Comparison of ENCODE assay signal across 22 cellular contexts in the genomic region with DNA sequence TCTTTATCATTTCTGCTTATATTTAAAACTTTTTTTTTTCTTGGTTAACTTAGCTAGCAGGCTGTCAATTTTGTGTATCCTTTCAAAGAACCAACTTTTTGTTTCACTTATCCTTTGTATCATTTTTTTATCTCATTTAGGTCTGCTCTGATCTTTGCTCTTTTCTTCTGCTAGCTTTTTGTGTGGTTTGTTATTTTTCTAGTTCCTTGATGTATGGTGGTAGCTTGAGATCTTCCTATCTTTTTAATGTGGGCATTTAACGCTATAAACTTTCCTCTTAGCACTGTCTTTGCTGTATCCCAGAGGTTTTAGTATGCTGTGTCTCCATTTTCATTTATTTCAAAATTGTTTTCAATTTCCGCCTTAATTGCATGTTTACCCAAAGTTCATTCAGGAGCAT. TPM values are rescaled to one million over a fixed set of nuclear protein-coding genes. Genes with fewer than 3 reads are reported as not detected.
A peak's percentile ranks its signal among the peaks of the same experiment; 100 is the strongest.
DNase-seq lines count a peak whose midpoint lies in the region; ATAC-seq, FAIRE-seq and TF ChIP-seq lines count a peak whose summit lies in the region.
"Had no signal": no experiment of that assay in that cellular context is flagged by ENCODE, and none has a peak within 500 bp of the region (broad histone marks: within the 10 kb centered on the region; RNA-seq: fewer than 3 reads in every experiment).

No MANE protein-coding gene starts in this region.

- no peaks in the 10 kb centered on the region for H3K36me3 ChIP-seq in CD4-positive, alpha-beta memory T cell (ENCODE audit: insufficient read depth, low read length)
- no peaks in the 10 kb centered on the region for H3K36me3 ChIP-seq in GM23338 (ENCODE audit: insufficient read depth)

- DNase-seq in activated CD4-positive, alpha-beta T cell treated with anti-CD3 and anti-CD28 coated beads, Interleukin-2, amount 10 ng/mL, durations not matched to agents 7 days and 5 days: no peak
- no peak for DNase-seq in activated CD4-positive, alpha-beta T cell treated with anti-CD3 and anti-CD28 coated beads for 48 hours
- DNase-seq in CD4-positive, alpha-beta memory T cell: peak in 2 of 5 donors; percentile 5 to 18
- no peak for DNase-seq in T-cell
- no peak for DNase-seq in GM23338 (ENCODE audit: low spot score)
- DNase-seq in NCI-H345 treated with DMSO at 0.1 percent for 48 hours (lab: John Stamatoyannopoulos, UW; ENCODE audit: unreplicated experiment): no peak
- no peak for DNase-seq in NCI-H146 (lab: John Stamatoyannopoulos, UW)
- DNase-seq: AML-193, DMS79, GOT3, HCEC 1CT, KG1, NCI-H1092, NCI-H1436, NCI-H1930, NCI-H510A, NCI-H748 treated with DMSO at 0.1 percent for 48 hours, PC-9, RPMI8226, SHP77 had no signal

- H4K20me1 ChIP-seq in GM23338 (replicated peaks; ENCODE audit: insufficient read depth): peaks cover 21% of the 10 kb centered on the region

- intact Hi-C loops in CD4-positive, alpha-beta memory T cell (cut with micrococcal nuclease): no loop called here

- no peaks in the 10 kb centered on the region for H3K27me3 Mint-ChIP-seq in activated CD4-positive, alpha-beta T cell treated with anti-CD3 and anti-CD28 coated beads, Interleukin-2, amount 10 ng/mL, durations not matched to agents 7 days and 5 days
- H3K27me3 Mint-ChIP-seq in CD4-positive, alpha-beta memory T cell: no peaks in the 10 kb centered on the region
- H3K27me3 Mint-ChIP-seq in T-cell (no peaks in the 10 kb centered on the region), GM23338 (ENCODE audit: insufficient read depth, low read depth, poor library complexity) (no peaks in the 10 kb centered on the region)

- H3K9me2 ChIP-seq in GM23338 (ENCODE audit: insufficient read depth): no peaks in the 10 kb centered on the region

- peak overlapping the region; percentile 5 for H3K4me3 Mint-ChIP-seq in activated CD4-positive, alpha-beta T cell treated with anti-CD3 and anti-CD28 coated beads, Interleukin-2, amount 10 ng/mL, durations not matched to agents 7 days and 5 days
- H3K4me3 Mint-ChIP-seq in CD4-positive, alpha-beta memory T cell: peak overlapping the region in 6 of 8 donors; percentile 3 to 45 (median 18)
- H3K4me3 Mint-ChIP-seq in T-cell (peak overlapping the region; percentile 15 to 53 (median 46)), GM23338 (no peak overlapping the region)

- H3K4me3 ChIP-seq in CD4-positive, alpha-beta memory T cell (ENCODE audit: low read length in 2 of 2): no peak overlapping the region
- no peak overlapping the region for H3K4me3 ChIP-seq in GM23338
- H3K4me3 ChIP-seq: PC-9 had no signal

- H3K9me3 Mint-ChIP-seq in activated CD4-positive, alpha-beta T cell treated with anti-CD3 and anti-CD28 coated beads, Interleukin-2, amount 10 ng/mL, durations not matched to agents 7 days and 5 days: peaks cover 46% of the 10 kb centered on the region
- H3K9me3 Mint-ChIP-seq in CD4-positive, alpha-beta memory T cell: peaks cover 0 to 12% (median 7%) of the 10 kb centered on the region in 8 donors
- H3K9me3 Mint-ChIP-seq in T-cell (peaks cover 7 to 12% (median 7%) of the 10 kb centered on the region in 3 donors), GM23338 (no peaks in the 10 kb centered on the region)

- peak overlapping the region; percentile 10 for H3K27ac Mint-ChIP-seq in activated CD4-positive, alpha-beta T cell treated with anti-CD3 and anti-CD28 coated beads, Interleukin-2, amount 10 ng/mL, durations not matched to agents 7 days and 5 days
- H3K27ac Mint-ChIP-seq in CD4-positive, alpha-beta memory T cell: peak overlapping the region; percentile 6 to 63 (median 50)
- H3K27ac Mint-ChIP-seq in T-cell (peak overlapping the region; percentile 51 to 71), GM23338 (no peak overlapping the region)

- POLR2A ChIA-PET in activated CD4-positive, alpha-beta T cell treated with anti-CD3 and anti-CD28 coated beads, Interleukin-2, amount 10 ng/mL, durations not matched to agents 7 days and 5 days (lab: Charles Lee): no interaction called here
- POLR2A ChIA-PET in CD4-positive, alpha-beta memory T cell (lab: Charles Lee; ENCODE audit: partially characterized antibody): interaction anchor here (0.9 kb wide), 1 partner anchor 21 kb away, joined by 3 read pairs; no protein-coding TSS in a partner anchor
- POLR2A ChIA-PET in T-cell (lab: Charles Lee): no interaction called here

- H3K27me3 ChIP-seq in CD4-positive, alpha-beta memory T cell (ENCODE audit: insufficient read depth, low read length): no peaks in the 10 kb centered on the region
- no peaks in the 10 kb centered on the region for H3K27me3 ChIP-seq in GM23338 (ENCODE audit: insufficient read depth)

- peaks cover 69% of the 10 kb centered on the region for H3K79me2 ChIP-seq in GM23338 (replicated peaks; ENCODE audit: insufficient read depth)

- H3K4me1 Mint-ChIP-seq in activated CD4-positive, alpha-beta T cell treated with anti-CD3 and anti-CD28 coated beads, Interleukin-2, amount 10 ng/mL, durations not matched to agents 7 days and 5 days: peaks cover 18% of the 10 kb centered on the region
- peaks cover 35 to 77% (median 45%) of the 10 kb centered on the region in 4 donors for H3K4me1 Mint-ChIP-seq in CD4-positive, alpha-beta memory T cell
- peaks cover 60 to 63% (median 62%) of the 10 kb centered on the region in 3 donors for H3K4me1 Mint-ChIP-seq in T-cell
- H3K4me1 Mint-ChIP-seq in GM23338: no peaks in the 10 kb centered on the region

- H3K27ac ChIP-seq in CD4-positive, alpha-beta memory T cell (ENCODE audit: low read depth, low read length): no peak overlapping the region
- no peak overlapping the region for H3K27ac ChIP-seq in GM23338 (ENCODE audit: low read depth)
- H3K27ac ChIP-seq: PC-9 had no signal

- no peaks in the 10 kb centered on the region for H3F3A ChIP-seq in GM23338 (replicated peaks; ENCODE audit: low read depth)

- TF ChIP-seq CTCF in GM23338 (conservative IDR thresholded peaks at IDR 0.05; ENCODE audit: low read depth in 2 of 2): no peak

- H3K4me1 ChIP-seq in CD4-positive, alpha-beta memory T cell (ENCODE audit: insufficient read depth, low read length): peaks cover 21% of the 10 kb centered on the region
- H3K4me1 ChIP-seq in GM23338 (ENCODE audit: insufficient read depth): no peaks in the 10 kb centered on the region

- peak; percentile 72 for FAIRE-seq in islet of Langerhans (lab: Jason Lieb, UNC)
- FAIRE-seq: GM12891 had no signal

- no peak overlapping the region for H2AFZ ChIP-seq in GM23338
- H2AFZ ChIP-seq: PC-9 had no signal

- ATAC-seq in T-cell (replicated peaks in 1 of 4) (peak in 3 of 4 experiments; percentile 24 to 93 (median 60)), GM23338 (no peak)

- CTCF ChIA-PET in activated CD4-positive, alpha-beta T cell treated with anti-CD3 and anti-CD28 coated beads, Interleukin-2, amount 10 ng/mL, durations not matched to agents 7 days and 5 days (lab: Charles Lee): no interaction called here
- CTCF ChIA-PET in CD4-positive, alpha-beta memory T cell (lab: Charles Lee; ENCODE audit: partially characterized antibody): interaction anchor here (1.0 kb wide), 1 partner anchor 25 kb away, joined by 3 read pairs; no protein-coding TSS in a partner anchor
- CTCF ChIA-PET in T-cell (lab: Charles Lee): no interaction called here

- H3K36me3 Mint-ChIP-seq in activated CD4-positive, alpha-beta T cell treated with anti-CD3 and anti-CD28 coated beads, Interleukin-2, amount 10 ng/mL, durations not matched to agents 7 days and 5 days (ENCODE audit: low read depth): peaks cover 53% of the 10 kb centered on the region
- peaks cover 22 to 28% of the 10 kb centered on the region in 2 donors for H3K36me3 Mint-ChIP-seq in CD4-positive, alpha-beta memory T cell
- H3K36me3 Mint-ChIP-seq in T-cell: peaks cover 27% of the 10 kb centered on the region
- peaks cover 44% of the 10 kb centered on the region; the same call in 2 of the 3 replicates for H3K36me3 Mint-ChIP-seq in GM23338 (ENCODE audit: low read depth)

- H3K9me3 ChIP-seq in CD4-positive, alpha-beta memory T cell (ENCODE audit: control insufficient read depth in 1 of 2, low read length in 2 of 2): no peaks in the 10 kb centered on the region

- no peak overlapping the region for H3K4me2 ChIP-seq in GM23338
- H3K4me2 ChIP-seq: PC-9 had no signal

TF ChIP-seq in GM23338, 12 proteins besides CTCF, POLR2A, EP300 and RAD21 (continues in another document):
- TF ChIP-seq ZNF331 (CRISPR knock-in tag; IDR thresholded peaks at IDR 0.05; ENCODE audit: low read depth): no peak
- TF ChIP-seq EZH2 (IDR thresholded peaks at IDR 0.05; ENCODE audit: low read depth, unreplicated experiment): no peak
- TF ChIP-seq JUNB (IDR thresholded peaks at IDR 0.05; ENCODE audit: unreplicated experiment): no peak
- TF ChIP-seq CREB1 (CRISPR knock-in tag; IDR thresholded peaks at IDR 0.05; ENCODE audit: low read depth): no peak

RNA-seq across cellular contexts. Expression of a gene that starts 36.5 kb away (rescaled TPM):
- total RNA-seq in activated CD4-positive, alpha-beta T cell treated with anti-CD3 and anti-CD28 coated beads, Interleukin-2, amount 10 ng/mL, durations not matched to agents 7 days and 5 days: 10 to 100 TPM; 46.5 to 56.0 TPM
- 100 to 1,000 TPM in 1 of 2 experiments, 10 to 100 TPM in 1; 97.4 to 102 TPM for total RNA-seq in CD4-positive, alpha-beta memory T cell
- 10 to 100 TPM; 23.7 to 46.6 TPM for polyA plus RNA-seq in CD4-positive, alpha-beta memory T cell
- total RNA-seq in T-cell: 10 to 100 TPM; 71.4 to 87.7 (median 77.8) TPM
- 53.3 and 66.3 TPM in 2 replicates for total RNA-seq in GM23338 (2014; rRNA removed; shearing (Covaris generic))
- 31.9 and 36.6 TPM in 2 replicates for polyA plus RNA-seq in GM23338 (2016; fragmentation: Nextera tagmentation; extraction: Ambion mirVana)
